ENCODE assay signal across 29 cellular contexts in genomic region chr16:20382202-20382948, GRCh38. TPM values are rescaled to one million over a fixed set of nuclear protein-coding genes. Genes with fewer than 3 reads are reported as not detected.
"Had no signal": no experiment of that assay in that cellular context is flagged by ENCODE, and none has a peak within 500 bp of the region (broad histone marks: within the 10 kb centered on the region; RNA-seq: fewer than 3 reads in every experiment).

No MANE protein-coding gene starts in this region.

- H3K27me3 ChIP-seq: SJCRH30 had no signal

- H3K9me3 Mint-ChIP-seq: activated CD4-positive, alpha-beta T cell treated with anti-CD3 and anti-CD28 coated beads, Interleukin-2, amount 10 ng/mL, durations not matched to agents 7 days and 5 days; activated naive CD4-positive, alpha-beta T cell treated with anti-CD3 and anti-CD28 coated beads, Interleukin-2, amount 50 U/mL, for 24 hours; activated naive CD8-positive, alpha-beta T cell treated with anti-CD3 and anti-CD28 coated beads, Interleukin-2, amount 10 ng/mL, durations not matched to agents 7 days and 5 days; activated T-cell treated with anti-CD3 and anti-CD28 coated beads, Interleukin-2, amount 50 U/mL, for 24 hours; activated T-helper 2 cell treated with anti-CD3 and anti-CD28 coated beads, Interferon-gamma antibody, Interleukin-2, Interleukin-4, amounts not matched to agents 10 μg/mL and 5 μg/mL and 100 μg/mL, durations not matched to agents 14 hours and 24 hours and 36 hours; T-helper 1 cell treated with Interleukin-12 subunit alpha and Interleukin-12 subunit beta and Interleukin-4 antibody, amounts not matched to agents 30 μg/mL and 1 μg/mL, for 36 hours; T-helper 2 cell treated with Interferon-gamma antibody and Interleukin-4, amounts not matched to agents 5 μg/mL and 100 μg/mL, for 36 hours had no signal

- H3K4me2 ChIP-seq: PC-9, SK-N-SH had no signal

- H3K36me3 ChIP-seq: ascending aorta, breast epithelium, SJCRH30 had no signal

- H3K4me3 Mint-ChIP-seq: activated CD4-positive, alpha-beta T cell treated with anti-CD3 and anti-CD28 coated beads for 36 hours; activated CD4-positive, alpha-beta T cell treated with anti-CD3 and anti-CD28 coated beads, Interleukin-2, amount 10 ng/mL, durations not matched to agents 7 days and 5 days; activated CD8-positive, alpha-beta T cell treated with anti-CD3 and anti-CD28 coated beads, Interleukin-2, amount 10 ng/mL, durations not matched to agents 7 days and 5 days; activated naive CD4-positive, alpha-beta T cell treated with anti-CD3 and anti-CD28 coated beads, Interleukin-2, amount 50 U/mL, for 24 hours; activated naive CD8-positive, alpha-beta T cell treated with anti-CD3 and anti-CD28 coated beads, Interleukin-2, amount 10 ng/mL, durations not matched to agents 7 days and 5 days; activated T-cell treated with anti-CD3 and anti-CD28 coated beads, Interleukin-2, amount 50 U/mL, for 24 hours; T-helper 1 cell treated with Interleukin-12 subunit alpha and Interleukin-12 subunit beta and Interleukin-4 antibody, amounts not matched to agents 30 μg/mL and 1 μg/mL, for 36 hours; T-helper 2 cell treated with Interferon-gamma antibody and Interleukin-4, amounts not matched to agents 5 μg/mL and 100 μg/mL, for 36 hours had no signal

- FAIRE-seq: RCC 7860, TTC549 had no signal

- H3K4me1 Mint-ChIP-seq: activated CD4-positive, alpha-beta T cell treated with anti-CD3 and anti-CD28 coated beads for 36 hours; activated CD4-positive, alpha-beta T cell treated with anti-CD3 and anti-CD28 coated beads, Interleukin-2, amount 10 ng/mL, durations not matched to agents 7 days and 5 days; activated naive CD4-positive, alpha-beta T cell treated with anti-CD3 and anti-CD28 coated beads, Interleukin-2, amount 50 U/mL, for 24 hours; activated naive CD8-positive, alpha-beta T cell treated with anti-CD3 and anti-CD28 coated beads, Interleukin-2, amount 10 ng/mL, durations not matched to agents 7 days and 5 days had no signal

- H3K9ac ChIP-seq: SK-N-SH had no signal

- H3K4me3 ChIP-seq: ascending aorta, breast epithelium, coronary artery, PC-9, SJCRH30 had no signal

- DNase-seq: activated CD4-positive, alpha-beta T cell treated with anti-CD3 and anti-CD28 coated beads for 36 hours; activated CD4-positive, alpha-beta T cell treated with anti-CD3 and anti-CD28 coated beads, Interleukin-2, amount 10 ng/mL, durations not matched to agents 7 days and 5 days; activated CD4-positive, alpha-beta T cell treated with anti-CD3 and anti-CD28 coated beads, Interleukin-2, amount 50 U/mL, for 48 hours; activated CD8-positive, alpha-beta T cell treated with anti-CD3 and anti-CD28 coated beads, Interleukin-2, amount 10 ng/mL, durations not matched to agents 7 days and 5 days; activated gamma-delta T cell; activated naive CD4-positive, alpha-beta T cell treated with Interleukin-2 at 50 U/mL for 16 hours; MM.1S; NCI-H1092 treated with DMSO at 0.1 percent for 48 hours; NCI-H187; NCI-H2081; NCI-H226; NCI-H524; NCI-H82; PC-9; Right ventricle myocardium superior; SJCRH30; SK-N-SH had no signal

- H3K9me2 ChIP-seq: SK-N-SH had no signal

- H3K9me3 ChIP-seq: ascending aorta, breast epithelium, SJCRH30, SK-N-SH had no signal

- H3K36me3 Mint-ChIP-seq: activated naive CD4-positive, alpha-beta T cell treated with anti-CD3 and anti-CD28 coated beads, Interleukin-2, amount 50 U/mL, for 24 hours; activated naive CD8-positive, alpha-beta T cell treated with anti-CD3 and anti-CD28 coated beads, Interleukin-2, amount 10 ng/mL, durations not matched to agents 7 days and 5 days had no signal

- H3K27me3 Mint-ChIP-seq: activated naive CD8-positive, alpha-beta T cell treated with anti-CD3 and anti-CD28 coated beads, Interleukin-2, amount 10 ng/mL, durations not matched to agents 7 days and 5 days had no signal

- H2AFZ ChIP-seq: PC-9 had no signal

- H3K4me1 ChIP-seq: breast epithelium, SJCRH30 had no signal

- H3K27ac Mint-ChIP-seq: activated CD4-positive, alpha-beta T cell treated with anti-CD3 and anti-CD28 coated beads for 36 hours; activated CD4-positive, alpha-beta T cell treated with anti-CD3 and anti-CD28 coated beads, Interleukin-2, amount 10 ng/mL, durations not matched to agents 7 days and 5 days; activated CD8-positive, alpha-beta T cell treated with anti-CD3 and anti-CD28 coated beads, Interleukin-2, amount 10 ng/mL, durations not matched to agents 7 days and 5 days; activated naive CD4-positive, alpha-beta T cell treated with anti-CD3 and anti-CD28 coated beads, Interleukin-2, amount 50 U/mL, for 24 hours; activated naive CD8-positive, alpha-beta T cell treated with anti-CD3 and anti-CD28 coated beads, Interleukin-2, amount 10 ng/mL, durations not matched to agents 7 days and 5 days; activated T-cell treated with anti-CD3 and anti-CD28 coated beads, Interleukin-2, amount 50 U/mL, for 24 hours; activated T-helper 2 cell treated with anti-CD3 and anti-CD28 coated beads, Interferon-gamma antibody, Interleukin-2, Interleukin-4, amounts not matched to agents 10 μg/mL and 5 μg/mL and 100 μg/mL, durations not matched to agents 14 hours and 24 hours and 36 hours; T-helper 1 cell treated with Interleukin-12 subunit alpha and Interleukin-12 subunit beta and Interleukin-4 antibody, amounts not matched to agents 30 μg/mL and 1 μg/mL, for 36 hours; T-helper 2 cell treated with Interferon-gamma antibody and Interleukin-4, amounts not matched to agents 5 μg/mL and 100 μg/mL, for 36 hours had no signal

- H3K27ac ChIP-seq: ascending aorta, breast epithelium, coronary artery, PC-9, SJCRH30 had no signal

RNA-seq across cellular contexts. Expression of gene PDILT, which starts 22.2 kb away (rescaled TPM):
- total RNA-seq: activated CD4-positive, alpha-beta T cell treated with anti-CD3 and anti-CD28 coated beads for 36 hours; activated CD4-positive, alpha-beta T cell treated with anti-CD3 and anti-CD28 coated beads, Interleukin-2, amount 10 ng/mL, durations not matched to agents 7 days and 5 days; activated CD8-positive, alpha-beta T cell treated with anti-CD3 and anti-CD28 coated beads, Interleukin-2, amount 10 ng/mL, durations not matched to agents 7 days and 5 days; activated naive CD8-positive, alpha-beta T cell treated with anti-CD3 and anti-CD28 coated beads, Interleukin-2, amount 10 ng/mL, durations not matched to agents 7 days and 5 days; ascending aorta; breast epithelium; cardiac septum; PC-9; Right ventricle myocardium superior; SJCRH30 had no signal
- polyA plus RNA-seq: SK-N-SH had no signal

RNA-seq across cellular contexts. Expression of gene ACSM5, which starts 27.0 kb away (rescaled TPM):
- total RNA-seq: activated CD4-positive, alpha-beta T cell treated with anti-CD3 and anti-CD28 coated beads for 36 hours; activated CD4-positive, alpha-beta T cell treated with anti-CD3 and anti-CD28 coated beads, Interleukin-2, amount 10 ng/mL, durations not matched to agents 7 days and 5 days; activated CD8-positive, alpha-beta T cell treated with anti-CD3 and anti-CD28 coated beads, Interleukin-2, amount 10 ng/mL, durations not matched to agents 7 days and 5 days; activated naive CD8-positive, alpha-beta T cell treated with anti-CD3 and anti-CD28 coated beads, Interleukin-2, amount 10 ng/mL, durations not matched to agents 7 days and 5 days; activated T-helper 2 cell treated with anti-CD3 and anti-CD28 coated beads, Interferon-gamma antibody, Interleukin-2, Interleukin-4, amounts not matched to agents 10 μg/mL and 5 μg/mL and 100 μg/mL, durations not matched to agents 14 hours and 24 hours and 36 hours; ascending aorta; PC-9; SJCRH30 had no signal
- polyA plus RNA-seq: SK-N-SH had no signal

RNA-seq across cellular contexts. Expression of gene UMOD, which starts 29.9 kb away (rescaled TPM):
- total RNA-seq: activated CD4-positive, alpha-beta T cell treated with anti-CD3 and anti-CD28 coated beads for 36 hours; activated CD4-positive, alpha-beta T cell treated with anti-CD3 and anti-CD28 coated beads, Interleukin-2, amount 10 ng/mL, durations not matched to agents 7 days and 5 days; activated CD8-positive, alpha-beta T cell treated with anti-CD3 and anti-CD28 coated beads, Interleukin-2, amount 10 ng/mL, durations not matched to agents 7 days and 5 days; activated naive CD8-positive, alpha-beta T cell treated with anti-CD3 and anti-CD28 coated beads, Interleukin-2, amount 10 ng/mL, durations not matched to agents 7 days and 5 days; activated T-helper 2 cell treated with anti-CD3 and anti-CD28 coated beads, Interferon-gamma antibody, Interleukin-2, Interleukin-4, amounts not matched to agents 10 μg/mL and 5 μg/mL and 100 μg/mL, durations not matched to agents 14 hours and 24 hours and 36 hours; ascending aorta; breast epithelium; cardiac septum; PC-9; Right ventricle myocardium superior; SJCRH30 had no signal
- polyA plus RNA-seq: SK-N-SH had no signal

RNA-seq across cellular contexts. Expression of gene GP2, which starts 55.1 kb away (rescaled TPM):
- total RNA-seq: activated CD4-positive, alpha-beta T cell treated with anti-CD3 and anti-CD28 coated beads for 36 hours; activated CD4-positive, alpha-beta T cell treated with anti-CD3 and anti-CD28 coated beads, Interleukin-2, amount 10 ng/mL, durations not matched to agents 7 days and 5 days; activated CD8-positive, alpha-beta T cell treated with anti-CD3 and anti-CD28 coated beads, Interleukin-2, amount 10 ng/mL, durations not matched to agents 7 days and 5 days; activated naive CD8-positive, alpha-beta T cell treated with anti-CD3 and anti-CD28 coated beads, Interleukin-2, amount 10 ng/mL, durations not matched to agents 7 days and 5 days; activated T-helper 2 cell treated with anti-CD3 and anti-CD28 coated beads, Interferon-gamma antibody, Interleukin-2, Interleukin-4, amounts not matched to agents 10 μg/mL and 5 μg/mL and 100 μg/mL, durations not matched to agents 14 hours and 24 hours and 36 hours; cardiac septum; PC-9; Right ventricle myocardium superior; SJCRH30 had no signal
- polyA plus RNA-seq: SK-N-SH had no signal
